In the genomic region with DNA sequence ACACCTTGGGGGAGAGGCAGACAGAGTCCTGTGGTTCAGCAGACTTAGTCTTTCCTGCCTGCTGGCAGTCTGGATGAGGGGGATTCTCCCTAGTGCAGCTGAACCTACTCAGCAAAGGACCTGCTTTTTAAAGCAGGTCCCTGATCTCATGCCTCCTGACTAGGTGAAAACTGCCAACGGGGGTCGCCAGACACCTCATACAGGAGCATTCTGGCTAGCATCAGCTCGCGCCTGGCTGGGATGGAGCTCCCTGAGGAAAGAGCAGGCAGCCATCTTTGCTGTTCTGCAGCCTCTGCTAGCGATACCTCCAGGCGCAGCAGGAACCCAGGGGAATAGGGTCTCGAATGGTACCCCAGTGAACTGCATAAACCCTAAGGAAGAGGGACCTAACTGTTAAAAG, we compare ENCODE assay signal across 25 cellular contexts.
"Had no signal": no experiment of that assay in that cellular context is flagged by ENCODE, and none has a peak within 500 bp of the region (broad histone marks: within the 10 kb centered on the region; RNA-seq: fewer than 3 reads in every experiment).

No MANE protein-coding gene starts in this region.

- H3K27ac Mint-ChIP-seq: activated CD8-positive, alpha-beta T cell treated with anti-CD3 and anti-CD28 coated beads for 36 hours; activated naive CD4-positive, alpha-beta T cell treated with anti-CD3 and anti-CD28 coated beads for 36 hours; activated naive CD4-positive, alpha-beta T cell treated with anti-CD3 and anti-CD28 coated beads, Interleukin-2, amount 50 U/mL, for 24 hours; activated naive CD8-positive, alpha-beta T cell treated with anti-CD3 and anti-CD28 coated beads for 36 hours; activated naive CD8-positive, alpha-beta T cell treated with anti-CD3 and anti-CD28 coated beads, Interleukin-2, amount 50 U/mL, for 24 hours; activated T-helper 2 cell treated with anti-CD3 and anti-CD28 coated beads, Interferon-gamma antibody, Interleukin-2, Interleukin-4, amounts not matched to agents 10 μg/mL and 5 μg/mL and 100 μg/mL, durations not matched to agents 14 hours and 24 hours and 36 hours; brain had no signal

- ATAC-seq: activated CD8-positive, alpha-beta T cell treated with anti-CD3 and anti-CD28 coated beads for 36 hours; activated naive CD8-positive, alpha-beta T cell treated with anti-CD3 and anti-CD28 coated beads, Interleukin-2, amount 50 U/mL, for 24 hours; activated T-cell treated with anti-CD3 and anti-CD28 coated beads, Interleukin-2, amount 50 U/mL, for 4 hours; esophagus mucosa had no signal

- H3K36me3 ChIP-seq: adrenal gland, ascending aorta, breast epithelium, cardiac muscle cell, colonic mucosa had no signal

- H3K27ac ChIP-seq: adrenal gland, ascending aorta, breast epithelium, cardiac muscle cell, colonic mucosa had no signal

- H3K4me1 ChIP-seq: adrenal gland, ascending aorta, breast epithelium, colonic mucosa had no signal

- H3K27me3 ChIP-seq: adrenal gland, ascending aorta, breast epithelium, cardiac muscle cell, colonic mucosa had no signal

- H3K36me3 Mint-ChIP-seq: activated naive CD4-positive, alpha-beta T cell treated with anti-CD3 and anti-CD28 coated beads, Interleukin-2, amount 50 U/mL, for 24 hours; activated naive CD8-positive, alpha-beta T cell treated with anti-CD3 and anti-CD28 coated beads for 36 hours; brain had no signal

- H3K4me1 Mint-ChIP-seq: activated naive CD4-positive, alpha-beta T cell treated with anti-CD3 and anti-CD28 coated beads, Interleukin-2, amount 50 U/mL, for 24 hours; activated naive CD8-positive, alpha-beta T cell treated with anti-CD3 and anti-CD28 coated beads for 36 hours; activated naive CD8-positive, alpha-beta T cell treated with anti-CD3 and anti-CD28 coated beads, Interleukin-2, amount 50 U/mL, for 24 hours; brain had no signal

- DNase-seq: activated CD4-positive, alpha-beta T cell treated with anti-CD3 and anti-CD28 coated beads for 48 hours; activated CD4-positive, alpha-beta T cell treated with anti-CD3 and anti-CD28 coated beads, Interleukin-2, amount 50 U/mL, for 1 hour; activated CD4-positive, alpha-beta T cell treated with anti-CD3 and anti-CD28 coated beads, Interleukin-2, amount 50 U/mL, for 48 hours; activated CD8-positive, alpha-beta memory T cell treated with anti-CD3 and anti-CD28 coated beads for 24 hours; activated CD8-positive, alpha-beta T cell treated with anti-CD3 and anti-CD28 coated beads for 36 hours; activated effector memory CD4-positive, alpha-beta T cell treated with anti-CD3 and anti-CD28 coated beads, Interleukin-2, amount 50 U/mL, for 16 hours; activated naive CD4-positive, alpha-beta T cell treated with anti-CD3 and anti-CD28 coated beads for 36 hours; activated naive CD8-positive, alpha-beta T cell treated with anti-CD3 and anti-CD28 coated beads for 36 hours; activated naive CD8-positive, alpha-beta T cell treated with anti-CD3 and anti-CD28 coated beads, Interleukin-2, amount 50 U/mL, for 24 hours; activated T-cell treated with anti-CD3 and anti-CD28 coated beads, Interleukin-2, amount 50 U/mL, for 4 hours; adrenal gland; amygdala; central memory CD4-positive, alpha-beta T cell; cerebellar nuclear complex; colonic mucosa; effector CD8-positive, alpha-beta T cell; foreskin fibroblast; T-helper 2 cell had no signal

- H3K4me3 Mint-ChIP-seq: activated CD8-positive, alpha-beta T cell treated with anti-CD3 and anti-CD28 coated beads for 36 hours; activated naive CD4-positive, alpha-beta T cell treated with anti-CD3 and anti-CD28 coated beads for 36 hours; activated naive CD4-positive, alpha-beta T cell treated with anti-CD3 and anti-CD28 coated beads, Interleukin-2, amount 50 U/mL, for 24 hours; activated naive CD8-positive, alpha-beta T cell treated with anti-CD3 and anti-CD28 coated beads for 36 hours; activated naive CD8-positive, alpha-beta T cell treated with anti-CD3 and anti-CD28 coated beads, Interleukin-2, amount 50 U/mL, for 24 hours; activated T-cell treated with anti-CD3 and anti-CD28 coated beads, Interleukin-2, amount 50 U/mL, for 4 hours; brain had no signal

- H3K27me3 Mint-ChIP-seq: activated CD8-positive, alpha-beta T cell treated with anti-CD3 and anti-CD28 coated beads for 36 hours; activated naive CD4-positive, alpha-beta T cell treated with anti-CD3 and anti-CD28 coated beads, Interleukin-2, amount 50 U/mL, for 24 hours; activated naive CD8-positive, alpha-beta T cell treated with anti-CD3 and anti-CD28 coated beads for 36 hours; activated naive CD8-positive, alpha-beta T cell treated with anti-CD3 and anti-CD28 coated beads, Interleukin-2, amount 50 U/mL, for 24 hours had no signal

- H3K4me3 ChIP-seq: adrenal gland, ascending aorta, breast epithelium, cardiac muscle cell, colonic mucosa had no signal

- H3K9me3 ChIP-seq: adrenal gland, ascending aorta, colonic mucosa had no signal
